Comparison of ENCODE assay signal across 8 cellular contexts in genomic region chr5:137754961-137755762, GRCh38. TPM values are rescaled to one million over a fixed set of nuclear protein-coding genes. Genes with fewer than 3 reads are reported as not detected.
DNase-seq lines count a peak whose midpoint lies in the region; ATAC-seq and TF ChIP-seq lines count a peak whose summit lies in the region.

No MANE protein-coding gene starts in this region.

- POLR2A ChIA-PET in GM10248 (lab: Yijun Ruan, JAX), result interaction anchor here (0.5 to 0.7 kb wide), 2 partner anchors 683 to 711 kb away, joined by 3 to 5 read pairs; no protein-coding TSS in a partner anchor

- H3K4me1 ChIP-seq in BE2C (peaks cover 8% of the 10 kb centered on the region), OCI-LY3 (ENCODE audit: low read length) (peaks cover 39% of the 10 kb centered on the region), neuron (ENCODE audit: insufficient read depth, low read length) (peaks cover 15% of the 10 kb centered on the region)

- TF ChIP-seq CTCF in BE2C (IDR thresholded peaks at IDR 0.05; ENCODE audit: low read depth, low read length) (no peak), OCI-LY3 (IDR thresholded peaks at IDR 0.05; ENCODE audit: low read depth, low read length) (no peak), GM10248 (IDR thresholded peaks at IDR 0.05; ENCODE audit: control extremely low read depth, extremely low read depth, low read depth, missing control alignments) (no peak)

- peak overlapping the region; percentile 72 for H3K4me2 ChIP-seq in OCI-LY3 (ENCODE audit: low read length)

- H2AFZ ChIP-seq in OCI-LY3 (ENCODE audit: low read depth, low read length) (0 out of 2 replicates have a peak overlapping the region, but pooled peaks have one; percentile 42), neuron (ENCODE audit: low read depth, low read length) (peak overlapping the region; percentile 47)

- peaks cover 35% of the 10 kb centered on the region for H4K20me1 ChIP-seq in OCI-LY3 (ENCODE audit: insufficient read depth, low read length)

- H3K36me3 ChIP-seq in BE2C, result peaks cover 26% of the 10 kb centered on the region
- peaks cover 29% of the 10 kb centered on the region for H3K36me3 ChIP-seq in OCI-LY3 (replicated peaks; ENCODE audit: low read depth, low read length)
- peaks cover 20% of the 10 kb centered on the region for H3K36me3 ChIP-seq in neuron (ENCODE audit: insufficient read depth, low read length)

- peak; percentile 24 for ATAC-seq in GM21390 (IDR thresholded peaks at IDR 0.05; ENCODE audit: unreplicated experiment)
- no peak for ATAC-seq in HG03571 (IDR thresholded peaks at IDR 0.05; ENCODE audit: unreplicated experiment)

- H3K27ac ChIP-seq in OCI-LY3 (ENCODE audit: low read length) (peak overlapping the region; percentile 89), epithelial cell of prostate (peak overlapping the region; percentile 90)

- H3K27me3 ChIP-seq in BE2C, result no peaks in the 10 kb centered on the region
- 0 out of 2 replicates have a peak, but pooled peaks cover 5% of the 10 kb centered on the region for H3K27me3 ChIP-seq in OCI-LY3 (ENCODE audit: low read depth, low read length)
- peaks cover 4% of the 10 kb centered on the region for H3K27me3 ChIP-seq in neuron (ENCODE audit: insufficient read depth, low read length)

- CTCF ChIA-PET in GM10248 (lab: Yijun Ruan, JAX), result interaction anchor here (1.1 to 6.1 kb wide), 4 partner anchors 13 to 322 kb away, joined by 4 to 39 read pairs (median 12); no protein-coding TSS in a partner anchor

- H3K9me3 ChIP-seq in BE2C (no peaks in the 10 kb centered on the region), OCI-LY3 (ENCODE audit: insufficient read depth, low read length) (no peaks in the 10 kb centered on the region), neuron (ENCODE audit: low read length) (no peaks in the 10 kb centered on the region)

- H3K4me3 ChIP-seq in BE2C (ENCODE audit: low read depth, low read length) (peak overlapping the region; percentile 94), OCI-LY3 (ENCODE audit: low read length) (peak overlapping the region; percentile 100), neuron (ENCODE audit: low read length) (peak overlapping the region; percentile 97)

- peak overlapping the region; percentile 95 for H3K9ac ChIP-seq in OCI-LY3 (ENCODE audit: low read length)

- peaks cover 40% of the 10 kb centered on the region for H3K79me2 ChIP-seq in OCI-LY3 (ENCODE audit: low read length)

- DNase-seq in BE2C (no peak), epithelial cell of prostate (ENCODE audit: low read depth, low spot score) (no peak), NCI-H1930 (lab: John Stamatoyannopoulos, UW) (no peak), GM10248 (ENCODE audit: extremely low spot score) (no peak)

RNA-seq across cellular contexts. Expression of gene HNRNPA0, which starts 1.0 kb away (rescaled TPM):
- 55.4 TPM for polyA plus RNA-seq in BE2C (2012; ENCODE audit: insufficient read depth, insufficient read length, low read depth)

RNA-seq across cellular contexts. Expression of gene KLHL3, which starts 19.3 kb away (rescaled TPM):
- polyA plus RNA-seq in BE2C (2012; ENCODE audit: insufficient read depth, insufficient read length, low read depth), result 2.5 TPM
